In genomic region chrX:17472424-17472823, GRCh38 we compare ENCODE assay signal across 21 cellular contexts.
DNase-seq lines count a peak whose midpoint lies in the region; ATAC-seq, FAIRE-seq and TF ChIP-seq lines count a peak whose summit lies in the region.
"Had no signal": no experiment of that assay in that cellular context is flagged by ENCODE, and none has a peak within 500 bp of the region (broad histone marks: within the 10 kb centered on the region; RNA-seq: fewer than 3 reads in every experiment).

No MANE protein-coding gene starts in this region.

- no peak for ATAC-seq in A549
- peak; percentile 58 for ATAC-seq in left colon
- ATAC-seq in HG03342 (IDR thresholded peaks at IDR 0.05; ENCODE audit: unreplicated experiment), result no peak

- no peak for TF ChIP-seq POLR2A in A549 (IDR thresholded peaks at IDR 0.05; ENCODE audit: low read length)

- CTCF ChIA-PET in A549 (lab: Yijun Ruan, JAX), result interaction anchor here (1.3 kb wide), 1 partner anchor 10 kb away, joined by 4 read pairs; no protein-coding TSS in a partner anchor

- H3K27me3 ChIP-seq in small intestine (ENCODE audit: control insufficient read depth in 2 of 2, insufficient read depth in 2 of 2, low read length in 2 of 2), result no peaks in the 10 kb centered on the region
- H3K27me3 ChIP-seq: BE2C had no signal

- H3K4me2 ChIP-seq in A549, result no peak overlapping the region
- H3K4me2 ChIP-seq: BLaER1 had no signal

- FAIRE-seq in A549 (lab: Jason Lieb, UNC), result peak; percentile 54
- no peak for FAIRE-seq in small intestine (lab: Jason Lieb, UNC)
- FAIRE-seq: G401.6, GM12891, GM19239 had no signal

- TF ChIP-seq RAD21 in A549 (conservative IDR thresholded peaks at IDR 0.05 in 1 of 2, IDR thresholded peaks at IDR 0.05 in 1 of 2), result no peak

- H3K27ac ChIP-seq in A549, result no peak overlapping the region
- H3K27ac ChIP-seq in small intestine (ENCODE audit: low read depth in 1 of 2, low read length in 1 of 2), result no peak overlapping the region
- H3K27ac ChIP-seq: 22Rv1, BLaER1 had no signal

- intact Hi-C loops in left colon (cut with DNase I, micrococcal nuclease), result no loop called here

- no peak for TF ChIP-seq CTCF in A549 (IDR thresholded peaks at IDR 0.05)

- TF ChIP-seq EP300 in A549 (IDR thresholded peaks at IDR 0.05), result no peak

- POLR2A ChIA-PET in A549 (lab: Yijun Ruan, JAX), result no interaction called here

- H3K9me3 ChIP-seq in A549 (no peaks in the 10 kb centered on the region), small intestine (ENCODE audit: control insufficient read depth, low read depth) (no peaks in the 10 kb centered on the region)
- H3K9me3 ChIP-seq: BE2C, BLaER1 had no signal

- DNase-seq in A549 (ENCODE audit: low read depth in 1 of 2, low spot score in 1 of 2), result no peak
- DNase-seq in left colon, result no peak
- peak; percentile 56 for DNase-seq in small intestine
- no peak for DNase-seq in DMS53 (lab: John Stamatoyannopoulos, UW)
- DNase-seq: ACHN; BE2C; C1 segment of cervical spinal cord; CD4-positive, alpha-beta memory T cell; CD4-positive, CD25-positive, alpha-beta regulatory T cell; CD8-positive, alpha-beta memory T cell; COR-L47; DMS 273 treated with DMSO at 0.1 percent for 48 hours; DMS153; DMS79 treated with DMSO at 0.1 percent for 48 hours; GF-D8 had no signal

- H3K36me3 ChIP-seq in small intestine (ENCODE audit: control insufficient read depth in 2 of 2, insufficient read depth in 2 of 2, low read length in 2 of 2), result no peaks in the 10 kb centered on the region
- H3K36me3 ChIP-seq: BE2C, BLaER1 had no signal

- 29% methylated on average over 1 of the region's 1 CpG for WGBS in A549 (ENCODE audit: missing lambda C conversion rate)
- 6 to 18% (median 13%) methylated on average over 1 of the region's 1 CpG for WGBS in small intestine, 3 donors

- H3K4me3 ChIP-seq in A549, result no peak overlapping the region
- H3K4me3 ChIP-seq in small intestine (ENCODE audit: low read depth in 1 of 2, low read length in 2 of 2), result no peak overlapping the region
- H3K4me3 ChIP-seq: BLaER1 had no signal

- H3K4me1 ChIP-seq in A549 (peaks cover 30% of the 10 kb centered on the region), small intestine (ENCODE audit: control insufficient read depth in 2 of 2, insufficient read depth in 1 of 2, low read depth in 1 of 2, low read length in 1 of 2) (peaks cover 0 to 5% of the 10 kb centered on the region in 2 donors)
- H3K4me1 ChIP-seq: BE2C, BLaER1 had no signal

TF ChIP-seq in A549, 52 proteins besides CTCF, POLR2A, EP300 and RAD21:
- TF ChIP-seq FOSB (CRISPR knock-in tag; IDR thresholded peaks at IDR 0.05), result no peak
- no peak for TF ChIP-seq RARB (CRISPR knock-in tag; IDR thresholded peaks at IDR 0.05)
- TF ChIP-seq, protein P1, sequence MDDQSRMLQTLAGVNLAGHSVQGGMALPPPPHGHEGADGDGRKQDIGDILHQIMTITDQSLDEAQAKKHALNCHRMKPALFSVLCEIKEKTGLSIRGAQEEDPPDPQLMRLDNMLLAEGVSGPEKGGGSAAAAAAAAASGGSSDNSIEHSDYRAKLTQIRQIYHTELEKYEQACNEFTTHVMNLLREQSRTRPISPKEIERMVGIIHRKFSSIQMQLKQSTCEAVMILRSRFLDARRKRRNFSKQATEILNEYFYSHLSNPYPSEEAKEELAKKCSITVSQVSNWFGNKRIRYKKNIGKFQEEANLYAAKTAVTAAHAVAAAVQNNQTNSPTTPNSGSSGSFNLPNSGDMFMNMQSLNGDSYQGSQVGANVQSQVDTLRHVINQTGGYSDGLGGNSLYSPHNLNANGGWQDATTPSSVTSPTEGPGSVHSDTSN (IDR thresholded peaks at IDR 0.05), result no peak
- TF ChIP-seq CHD4 (IDR thresholded peaks at IDR 0.05; ENCODE audit: borderline replicate concordance), result no peak
- TF ChIP-seq MAZ (IDR thresholded peaks at IDR 0.05; ENCODE audit: borderline replicate concordance, low read depth, low read length), result no peak
- TF ChIP-seq NPAS2 (CRISPR knock-in tag; IDR thresholded peaks at IDR 0.05; ENCODE audit: borderline replicate concordance), result no peak
- no peak for TF ChIP-seq TFCP2L1 (CRISPR knock-in tag; IDR thresholded peaks at IDR 0.05)
- TF ChIP-seq HOXA7 (CRISPR knock-in tag; IDR thresholded peaks at IDR 0.05), result no peak
